ENCODE assay signal across 1 cellular context in genomic region chr17:16406742-16407674, GRCh38.
TF ChIP-seq lines count a peak whose summit lies in the region.

No MANE protein-coding gene starts in this region.

TF ChIP-seq in HEK293, 187 proteins besides CTCF, POLR2A, EP300 and RAD21 (continued from another document and continues in another):
- TF ChIP-seq ZNF184 (tag by site-specific recombination; IDR thresholded peaks at IDR 0.05) = no peak
- peak; percentile 54; the same call in 1 of the 2 replicates for TF ChIP-seq PRDM4 (tag by site-specific recombination; IDR thresholded peaks at IDR 0.05)
- TF ChIP-seq YY1 (tag by site-specific recombination; IDR thresholded peaks at IDR 0.05) = no peak
- no peak for TF ChIP-seq ZNF133 (tag by site-specific recombination; IDR thresholded peaks at IDR 0.05)
- TF ChIP-seq ZNF148 (tag by site-specific recombination; IDR thresholded peaks at IDR 0.05; ENCODE audit: borderline replicate concordance) = no peak
- TF ChIP-seq ZNF335 (tag by site-specific recombination; conservative IDR thresholded peaks at IDR 0.05) = peak; percentile 90
- peak; percentile 97 for TF ChIP-seq ZNF426 (tag by site-specific recombination; IDR thresholded peaks at IDR 0.05)
- peak; percentile 85 for TF ChIP-seq ZFP37 (tag by site-specific recombination; IDR thresholded peaks at IDR 0.05)
- TF ChIP-seq ZXDB (tag by site-specific recombination; IDR thresholded peaks at IDR 0.05) = no peak; the same call in 1 of the 2 replicates
- TF ChIP-seq ZNF19 (tag by site-specific recombination; IDR thresholded peaks at IDR 0.05; ENCODE audit: low read depth) = 0 out of 2 replicates have a peak, but pooled peaks have one; percentile 78
- TF ChIP-seq ZFP69B (tag by site-specific recombination; IDR thresholded peaks at IDR 0.05) = peak; percentile 73; the same call in 1 of the 2 replicates
- peak; percentile 74; the same call in 1 of the 2 replicates for TF ChIP-seq ZNF580 (tag by site-specific recombination; IDR thresholded peaks at IDR 0.05)
- TF ChIP-seq PATZ1 (tag by site-specific recombination; IDR thresholded peaks at IDR 0.05) = peak; percentile 93
- 0 out of 2 replicates have a peak, but pooled peaks have one; percentile 50 for TF ChIP-seq ZNF704 (tag by site-specific recombination; IDR thresholded peaks at IDR 0.05)
- TF ChIP-seq ZNF48 (tag by site-specific recombination; IDR thresholded peaks at IDR 0.05) = no peak
- TF ChIP-seq ZNF610 (tag by site-specific recombination; IDR thresholded peaks at IDR 0.05; ENCODE audit: borderline replicate concordance) = peak; percentile 46; the same call in 1 of the 2 replicates
- TF ChIP-seq ZNF292 (tag by site-specific recombination; IDR thresholded peaks at IDR 0.05; ENCODE audit: borderline replicate concordance, low read depth) = peak; percentile 70
- TF ChIP-seq ZBTB21 (tag by site-specific recombination; IDR thresholded peaks at IDR 0.05) = peak; percentile 59
- TF ChIP-seq ZBTB8A (tag by site-specific recombination; IDR thresholded peaks at IDR 0.05) = peak; percentile 87
- TF ChIP-seq ZNF366 (tag by site-specific recombination; conservative IDR thresholded peaks at IDR 0.05) = no peak; the same call in 1 of the 2 replicates
- no peak for TF ChIP-seq ZNF776 (tag by site-specific recombination; IDR thresholded peaks at IDR 0.05; ENCODE audit: borderline replicate concordance)
- TF ChIP-seq ZNF629 (tag by site-specific recombination; IDR thresholded peaks at IDR 0.05) = peak; percentile 68
- no peak for TF ChIP-seq ZNF785 (tag by site-specific recombination; IDR thresholded peaks at IDR 0.05)
- TF ChIP-seq ZNF341 (tag by site-specific recombination; IDR thresholded peaks at IDR 0.05; ENCODE audit: low read depth) = peak; percentile 66
- no peak for TF ChIP-seq YY2 (tag by site-specific recombination; IDR thresholded peaks at IDR 0.05)
- TF ChIP-seq ZNF132 (tag by site-specific recombination; IDR thresholded peaks at IDR 0.05; ENCODE audit: borderline replicate concordance) = no peak
- TF ChIP-seq TSHZ1 (tag by site-specific recombination; IDR thresholded peaks at IDR 0.05; ENCODE audit: borderline replicate concordance) = no peak
- no peak for TF ChIP-seq ZSCAN16 (tag by site-specific recombination; IDR thresholded peaks at IDR 0.05)
- TF ChIP-seq ZNF280D (tag by site-specific recombination; IDR thresholded peaks at IDR 0.05) = 0 out of 2 replicates have a peak, but pooled peaks have one; percentile 51
- TF ChIP-seq ZNF157 (tag by site-specific recombination; IDR thresholded peaks at IDR 0.05) = no peak
- peak; percentile 99 for TF ChIP-seq ZNF394 (tag by site-specific recombination; IDR thresholded peaks at IDR 0.05; ENCODE audit: borderline replicate concordance)
- no peak for TF ChIP-seq ZNF670 (tag by site-specific recombination; IDR thresholded peaks at IDR 0.05; ENCODE audit: low read depth)
- 0 out of 2 replicates have a peak, but pooled peaks have one; percentile 57 for TF ChIP-seq GFI1B (tag by site-specific recombination; IDR thresholded peaks at IDR 0.05)
- peak; percentile 91; the same call in 1 of the 2 replicates for TF ChIP-seq ZNF155 (tag by site-specific recombination; IDR thresholded peaks at IDR 0.05)
- TF ChIP-seq ZNF174 (tag by site-specific recombination; IDR thresholded peaks at IDR 0.05) = no peak
- TF ChIP-seq BCL11B (tag by site-specific recombination; IDR thresholded peaks at IDR 0.05; ENCODE audit: low read depth) = no peak
- 0 out of 2 replicates have a peak, but pooled peaks have one; percentile 9 for TF ChIP-seq SCRT2 (tag by site-specific recombination; IDR thresholded peaks at IDR 0.05)
- TF ChIP-seq OSR2 (tag by site-specific recombination; IDR thresholded peaks at IDR 0.05) = 0 out of 2 replicates have a peak, but pooled peaks have one; percentile 26
- TF ChIP-seq ZBTB44 (tag by site-specific recombination; IDR thresholded peaks at IDR 0.05) = no peak
- no peak for TF ChIP-seq ZNF747 (tag by site-specific recombination; IDR thresholded peaks at IDR 0.05)
- peak; percentile 87 for TF ChIP-seq ZNF558 (tag by site-specific recombination; IDR thresholded peaks at IDR 0.05)
- TF ChIP-seq ZNF626 (tag by site-specific recombination; IDR thresholded peaks at IDR 0.05) = no peak
- TF ChIP-seq ZNF280C (tag by site-specific recombination; IDR thresholded peaks at IDR 0.05) = no peak
